Comparison of ENCODE assay signal across 22 cellular contexts in the genomic region with DNA sequence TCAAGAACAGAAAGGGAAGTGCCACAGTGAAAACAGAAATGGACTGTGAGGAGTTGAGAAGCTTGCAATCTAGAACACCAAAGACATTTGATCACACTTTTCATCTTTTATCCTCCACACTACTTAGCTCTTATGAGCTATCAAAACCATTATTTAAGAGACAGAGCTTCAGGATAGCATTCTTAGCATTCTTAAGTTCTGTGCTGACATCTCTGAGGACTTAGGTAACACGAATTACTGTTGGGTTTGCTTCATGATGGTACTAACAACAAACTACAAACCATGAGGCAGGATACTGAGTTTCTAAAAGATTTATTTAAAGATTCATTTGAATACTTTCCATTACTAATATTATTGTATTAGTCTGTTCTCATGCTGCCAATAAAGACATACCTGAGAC.
"Had no signal": no experiment of that assay in that cellular context is flagged by ENCODE, and none has a peak within 500 bp of the region (broad histone marks: within the 10 kb centered on the region; RNA-seq: fewer than 3 reads in every experiment).

No MANE protein-coding gene starts in this region.

- H3K4me1 ChIP-seq: SJSA1 had no signal

- H3K27me3 ChIP-seq: MG63, SJSA1 had no signal

- DNase-seq: Karpas-422, KG1, MG63, NCI-H1092, NCI-H1105 treated with DMSO at 0.1 percent for 48 hours, NCI-H1417 treated with DMSO at 0.1 percent for 48 hours, NCI-H146, NCI-H187, NCI-H2029, NCI-H2081 treated with DMSO at 0.1 percent for 48 hours, NCI-H2171, NCI-H226, NCI-H446, NCI-H510A, NCI-H524 treated with DMSO at 0.1 percent for 48 hours, NCI-H69, NCI-H774, Right ventricle myocardium superior, RPMI8226, SIG-M5 had no signal

- H3K9me3 ChIP-seq: MG63, SJSA1 had no signal

- H3K36me3 ChIP-seq: MG63, SJSA1 had no signal

- H3K27ac ChIP-seq: SJSA1, SK-N-MC had no signal

- H3K4me3 ChIP-seq: MG63, SJSA1, SK-N-MC had no signal
